In the genomic region with DNA sequence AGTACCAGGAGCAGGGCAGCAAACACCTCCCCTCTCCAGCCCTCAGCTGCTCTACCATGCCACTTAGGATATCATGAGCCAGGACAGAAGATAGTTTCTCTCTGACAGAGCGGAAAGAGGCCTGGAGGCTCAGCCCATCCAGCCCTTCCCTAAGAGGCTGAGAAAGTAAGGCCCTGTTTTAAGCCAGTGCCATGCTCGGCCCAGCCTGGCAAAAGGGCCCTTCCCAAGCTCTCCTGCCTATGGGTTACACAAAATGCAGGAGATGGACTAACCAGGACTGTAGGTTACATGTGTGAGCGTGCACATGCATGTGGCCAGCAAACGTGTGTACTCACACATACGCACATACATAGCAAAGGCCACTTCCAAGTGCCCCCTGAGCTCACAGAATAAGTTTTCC, we compare ENCODE assay signal across 21 cellular contexts.
A peak's percentile ranks its signal among the peaks of the same experiment; 100 is the strongest.
DNase-seq lines count a peak whose midpoint lies in the region; ATAC-seq and TF ChIP-seq lines count a peak whose summit lies in the region.
"Had no signal": no experiment of that assay in that cellular context is flagged by ENCODE, and none has a peak within 500 bp of the region (broad histone marks: within the 10 kb centered on the region; RNA-seq: fewer than 3 reads in every experiment).

No MANE protein-coding gene starts in this region.

- no peak overlapping the region for H2BK120ac ChIP-seq in IMR-90 (ENCODE audit: low read depth, low read length)

- H3K14ac ChIP-seq in IMR-90 (replicated peaks; ENCODE audit: low read depth, low read length), result no peak overlapping the region

- no peak overlapping the region for H2BK15ac ChIP-seq in IMR-90 (ENCODE audit: low read depth, low read length)

- CTCF ChIA-PET in IMR-90 (lab: Yijun Ruan, JAX), result no interaction called here

- H3K27ac Mint-ChIP-seq in osteocyte (ENCODE audit: unreplicated experiment), result no peak overlapping the region

- H3K36me3 ChIP-seq in IMR-90 (ENCODE audit: control insufficient read depth, insufficient read depth, low read length) (no peaks in the 10 kb centered on the region), ascending aorta (peaks cover 0 to 6% of the 10 kb centered on the region in 2 donors), colonic mucosa (no peaks in the 10 kb centered on the region)

- H3K18ac ChIP-seq in IMR-90 (ENCODE audit: low read depth, low read length), result no peak overlapping the region

- no peak overlapping the region for H2AK9ac ChIP-seq in IMR-90 (replicated peaks; ENCODE audit: low read depth, low read length, poor library complexity)

- no peak overlapping the region for H2AK5ac ChIP-seq in IMR-90 (ENCODE audit: low read depth, low read length)

- H3K9me1 ChIP-seq in IMR-90 (ENCODE audit: insufficient read depth, low read length), result peaks cover 3% of the 10 kb centered on the region; the same call in 1 of the 2 replicates

- no peak overlapping the region for H3K56ac ChIP-seq in IMR-90 (ENCODE audit: extremely low read depth, insufficient read depth, low read length)

- TF ChIP-seq RAD21 in IMR-90 (IDR thresholded peaks at IDR 0.05; ENCODE audit: low read length), result no peak

- H3K4me2 ChIP-seq in IMR-90 (ENCODE audit: low read depth, low read length), result no peak overlapping the region

- WGBS in IMR-90 (ENCODE audit: extremely low coverage in 2 of 2, insufficient read length in 1 of 2), 2 experiments, result 93% methylated on average over 4 of the region's 5 CpGs; no CpG with 5 or more reads in 1 of the 2 experiments

- no TSS peak for BruUV-seq in IMR-90 (replicated peaks; lab: Mats Ljungman, UMichigan)

- H3K27me3 ChIP-seq in IMR-90 (ENCODE audit: control insufficient read depth, insufficient read depth, low read length) (peaks cover 49% of the 10 kb centered on the region), ascending aorta (no peaks in the 10 kb centered on the region), colonic mucosa (no peaks in the 10 kb centered on the region)

- no peaks in the 10 kb centered on the region for H4K20me1 ChIP-seq in IMR-90 (ENCODE audit: insufficient read depth, low read length)

- dilution Hi-C loops in IMR-90 (cut with HindIII; ENCODE audit: low sequenced_read_pairs, unreplicated experiment), result no loop called here

- no peak overlapping the region for H2BK20ac ChIP-seq in IMR-90 (ENCODE audit: low read depth, low read length)

- H3K23ac ChIP-seq in IMR-90 (ENCODE audit: low read depth, low read length), result no peak overlapping the region

- H3K4me3 ChIP-seq in IMR-90 (ENCODE audit: insufficient read depth, low read depth, low read length) (no peak overlapping the region), ascending aorta (no peak overlapping the region), colonic mucosa (no peak overlapping the region)

- no peaks in the 10 kb centered on the region for H3K4me1 Mint-ChIP-seq in osteocyte (ENCODE audit: unreplicated experiment)
- H3K4me1 Mint-ChIP-seq: CD4-positive, alpha-beta memory T cell had no signal

- H2AFZ ChIP-seq in IMR-90 (replicated peaks; ENCODE audit: low read length, poor library complexity), result peak overlapping the region; percentile 46

- no peak overlapping the region for H4K8ac ChIP-seq in IMR-90 (ENCODE audit: low read depth in 2 of 2, low read length in 2 of 2)

- ATAC-seq in IMR-90 (ENCODE audit: low read depth) (no peak), GM18873 (IDR thresholded peaks at IDR 0.05; ENCODE audit: low FRiP score, unreplicated experiment) (no peak)
- ATAC-seq: PC-3 had no signal

- no peak overlapping the region for H4K5ac ChIP-seq in IMR-90 (ENCODE audit: low read depth, low read length)

- intact Hi-C loops in IMR-90 (cut with micrococcal nuclease), result no loop called here
- intact Hi-C loops in ascending aorta (cut with DNase I), result no loop called here
- intact Hi-C loops in colonic mucosa (cut with DNase I), result no loop called here

- no peak overlapping the region for H3K27ac ChIP-seq in IMR-90 (ENCODE audit: insufficient read depth, low read length)
- peak overlapping the region; percentile 28 to 34 for H3K27ac ChIP-seq in ascending aorta
- H3K27ac ChIP-seq in colonic mucosa, result no peak overlapping the region

- H3K9me3 ChIP-seq in IMR-90 (ENCODE audit: control insufficient read depth, insufficient read depth, low read length) (no peaks in the 10 kb centered on the region), ascending aorta (no peaks in the 10 kb centered on the region), colonic mucosa (no peaks in the 10 kb centered on the region)

- TF ChIP-seq CTCF in IMR-90 (conservative IDR thresholded peaks at IDR 0.05; ENCODE audit: low read depth, low read length) (no peak), ascending aorta (IDR thresholded peaks at IDR 0.05) (no peak), osteocyte (IDR thresholded peaks at IDR 0.05) (no peak), colonic mucosa (IDR thresholded peaks at IDR 0.05) (no peak)

- no peaks in the 10 kb centered on the region for H3K79me1 ChIP-seq in IMR-90 (ENCODE audit: low read depth in 1 of 2, low read length in 2 of 2)

- DNase-seq in DMS79 treated with DMSO at 0.1 percent for 48 hours (lab: John Stamatoyannopoulos, UW), result peak; percentile 48
- no peak for DNase-seq in IMR-90
- DNase-seq in ascending aorta (ENCODE audit: low spot score in 2 of 2), result peak in 1 of 2 donors; percentile 34
- peak; percentile 53 for DNase-seq in osteocyte (ENCODE audit: extremely low spot score, unreplicated experiment)
- no peak for DNase-seq in colonic mucosa
- no peak for DNase-seq in NCI-H2227 (lab: John Stamatoyannopoulos, UW; ENCODE audit: unreplicated experiment)
- DNase-seq: C1 segment of cervical spinal cord; CD4-positive, alpha-beta memory T cell; COR-L47; GF-D8; Karpas-422; NCI-H1092; NCI-H1417 treated with DMSO at 0.1 percent for 48 hours; NCI-H1694 treated with DMSO at 0.1 percent for 48 hours; NCI-H446 treated with DMSO at 0.1 percent for 48 hours; NCI-H526; NCI-H82; NK-92 treated with Interleukin-12 subunit alpha and Interleukin-12 subunit beta, amount 100 ng/mL, for 24 hours; PC-3; Right ventricle myocardium superior had no signal

- H3K4me1 ChIP-seq in IMR-90 (ENCODE audit: control insufficient read depth, insufficient read depth, low read length), result no peaks in the 10 kb centered on the region
- peaks cover 0 to 3% of the 10 kb centered on the region in 2 donors for H3K4me1 ChIP-seq in ascending aorta
- no peaks in the 10 kb centered on the region for H3K4me1 ChIP-seq in colonic mucosa

- POLR2A ChIA-PET in IMR-90 (lab: Charles Lee; ENCODE audit: unreplicated experiment), result no interaction called here

- no peak overlapping the region for H4K91ac ChIP-seq in IMR-90 (ENCODE audit: insufficient read depth, low read depth, low read length)

- H3K4ac ChIP-seq in IMR-90 (ENCODE audit: low read depth, low read length), result no peak overlapping the region

- no peaks in the 10 kb centered on the region for H3K9me3 Mint-ChIP-seq in osteocyte (ENCODE audit: unreplicated experiment)

- H3K27me3 Mint-ChIP-seq in osteocyte (ENCODE audit: unreplicated experiment), result no peaks in the 10 kb centered on the region

- H3K36me3 Mint-ChIP-seq in osteocyte (ENCODE audit: unreplicated experiment), result peaks cover 2% of the 10 kb centered on the region
- H3K36me3 Mint-ChIP-seq: CD4-positive, alpha-beta memory T cell had no signal

- no peak overlapping the region for H3K9ac ChIP-seq in IMR-90 (ENCODE audit: low read depth, low read length)
- no peak overlapping the region for H3K9ac ChIP-seq in colonic mucosa (ENCODE audit: low read depth in 2 of 2, low read length in 2 of 2)

- H3K4me3 Mint-ChIP-seq in osteocyte (ENCODE audit: unreplicated experiment), result no peak overlapping the region
- H3K4me3 Mint-ChIP-seq: CD4-positive, alpha-beta memory T cell had no signal

- in situ Hi-C loops in IMR-90 (cut with MboI; ENCODE audit: low sequenced_read_pairs), result no loop called here

- H2BK5ac ChIP-seq in IMR-90 (ENCODE audit: low read depth, low read length, poor library complexity, severe bottlenecking), result no peak overlapping the region

- no peak for TF ChIP-seq POLR2A in IMR-90 (IDR thresholded peaks at IDR 0.05; ENCODE audit: low read depth, low read length)

TF ChIP-seq in IMR-90, 13 proteins besides CTCF, POLR2A, EP300 and RAD21:
- TF ChIP-seq, protein P1, sequence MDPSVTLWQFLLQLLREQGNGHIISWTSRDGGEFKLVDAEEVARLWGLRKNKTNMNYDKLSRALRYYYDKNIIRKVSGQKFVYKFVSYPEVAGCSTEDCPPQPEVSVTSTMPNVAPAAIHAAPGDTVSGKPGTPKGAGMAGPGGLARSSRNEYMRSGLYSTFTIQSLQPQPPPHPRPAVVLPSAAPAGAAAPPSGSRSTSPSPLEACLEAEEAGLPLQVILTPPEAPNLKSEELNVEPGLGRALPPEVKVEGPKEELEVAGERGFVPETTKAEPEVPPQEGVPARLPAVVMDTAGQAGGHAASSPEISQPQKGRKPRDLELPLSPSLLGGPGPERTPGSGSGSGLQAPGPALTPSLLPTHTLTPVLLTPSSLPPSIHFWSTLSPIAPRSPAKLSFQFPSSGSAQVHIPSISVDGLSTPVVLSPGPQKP (IDR thresholded peaks at IDR 0.05; ENCODE audit: borderline replicate concordance, low read depth, low read length), result no peak
- TF ChIP-seq MXI1 (IDR thresholded peaks at IDR 0.05; ENCODE audit: borderline replicate concordance, low read depth, low read length) (no peak), RFX5 (IDR thresholded peaks at IDR 0.05; ENCODE audit: low read depth, low read length) (no peak), CHD1 (IDR thresholded peaks at IDR 0.05; ENCODE audit: low read depth, low read length) (no peak), SMC3 (IDR thresholded peaks at IDR 0.05; ENCODE audit: low read depth, low read length) (no peak), CEBPB (IDR thresholded peaks at IDR 0.05; ENCODE audit: low read depth, low read length) (no peak), BHLHE40 (IDR thresholded peaks at IDR 0.05; ENCODE audit: low read depth, low read length) (no peak), NFE2L2 (IDR thresholded peaks at IDR 0.05; ENCODE audit: low read depth, low read length) (no peak), RCOR1 (IDR thresholded peaks at IDR 0.05; ENCODE audit: insufficient replicate concordance, low read length) (no peak), FOS (IDR thresholded peaks at IDR 0.05; ENCODE audit: low read depth, low read length) (no peak), MAZ (IDR thresholded peaks at IDR 0.05; ENCODE audit: borderline replicate concordance, low read depth, low read length) (no peak), MAFK (IDR thresholded peaks at IDR 0.05; ENCODE audit: low read depth, low read length) (no peak)
- TF ChIP-seq, protein P2, sequence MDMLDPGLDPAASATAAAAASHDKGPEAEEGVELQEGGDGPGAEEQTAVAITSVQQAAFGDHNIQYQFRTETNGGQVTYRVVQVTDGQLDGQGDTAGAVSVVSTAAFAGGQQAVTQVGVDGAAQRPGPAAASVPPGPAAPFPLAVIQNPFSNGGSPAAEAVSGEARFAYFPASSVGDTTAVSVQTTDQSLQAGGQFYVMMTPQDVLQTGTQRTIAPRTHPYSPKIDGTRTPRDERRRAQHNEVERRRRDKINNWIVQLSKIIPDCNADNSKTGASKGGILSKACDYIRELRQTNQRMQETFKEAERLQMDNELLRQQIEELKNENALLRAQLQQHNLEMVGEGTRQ (IDR thresholded peaks at IDR 0.05; ENCODE audit: low read depth, low read length), result no peak

Comparison
In these comparisons a context has a peak if more than half of its experiments do, and no peak if none do; other contexts are left out.
1. DNase-seq: peak in DMS79 treated with DMSO at 0.1 percent for 48 hours (single experiment) and osteocyte (single experiment); none in IMR-90 (single experiment), colonic mucosa (single experiment) and NCI-H2227 (single experiment).
2. H3K27ac ChIP-seq: peak in ascending aorta (2 of 2); none in IMR-90 (single experiment) and colonic mucosa (single experiment).